20 cellular contexts compared by ENCODE assay signal in genomic region chr15:50744601-50745000, GRCh38. TPM values are rescaled to one million over a fixed set of nuclear protein-coding genes. Genes with fewer than 3 reads are reported as not detected.
A peak's percentile ranks its signal among the peaks of the same experiment; 100 is the strongest.
DNase-seq lines count a peak whose midpoint lies in the region; ATAC-seq, FAIRE-seq and TF ChIP-seq lines count a peak whose summit lies in the region.
"Had no signal": no experiment of that assay in that cellular context is flagged by ENCODE, and none has a peak within 500 bp of the region (broad histone marks: within the 10 kb centered on the region; RNA-seq: fewer than 3 reads in every experiment).

No MANE protein-coding gene starts in this region.

- in situ Hi-C loops in IMR-90 (cut with MboI; ENCODE audit: low sequenced_read_pairs) (no loop called here), K562 (cut with MboI) (no loop called here)

- WGBS in IMR-90 (ENCODE audit: extremely low coverage in 2 of 2, insufficient read length in 1 of 2), 2 experiments = no CpG with 5 or more reads among the region's 1 CpG
- 100% methylated on average over 1 of the region's 1 CpG for WGBS in K562 (ENCODE audit: insufficient coverage, low coverage, missing lambda C conversion rate)

- H3K27ac Mint-ChIP-seq in endothelial cell (ENCODE audit: unreplicated experiment) = no peak overlapping the region
- H3K27ac Mint-ChIP-seq: CD4-positive, alpha-beta T cell; GM23338; T-cell had no signal

- H3K56ac ChIP-seq in IMR-90 (ENCODE audit: extremely low read depth, insufficient read depth, low read length) = no peak overlapping the region

- H3K14ac ChIP-seq in IMR-90 (replicated peaks; ENCODE audit: low read depth, low read length) = no peak overlapping the region

- H3K9me3 ChIP-seq in IMR-90 (ENCODE audit: control insufficient read depth, insufficient read depth, low read length) (no peaks in the 10 kb centered on the region), K562 (replicated peaks; ENCODE audit: control insufficient read depth, insufficient read depth, low read depth, low read length) (no peaks in the 10 kb centered on the region)
- H3K9me3 ChIP-seq: BE2C had no signal

- no peak overlapping the region for H3K27ac ChIP-seq in IMR-90 (ENCODE audit: insufficient read depth, low read length)
- no peak overlapping the region for H3K27ac ChIP-seq in K562 (ENCODE audit: extremely low read depth, low read depth, low read length)
- H3K27ac ChIP-seq: HL-60, SK-N-MC had no signal

- H3K4me3 ChIP-seq in IMR-90 (ENCODE audit: insufficient read depth, low read depth, low read length) (no peak overlapping the region), K562 (no peak overlapping the region), foreskin fibroblast (ENCODE audit: low read depth in 1 of 2, low read length in 2 of 2) (no peak overlapping the region)
- H3K4me3 ChIP-seq: GM23338, SK-N-MC had no signal

- intact Hi-C loops in IMR-90 (cut with micrococcal nuclease) (no loop called here), K562 (cut with micrococcal nuclease) (no loop called here), Right ventricle myocardium inferior (cut with DNase I) (no loop called here)

- H4K8ac ChIP-seq in IMR-90 (ENCODE audit: low read depth in 2 of 2, low read length in 2 of 2) = no peak overlapping the region

- H3K9me1 ChIP-seq in IMR-90 (ENCODE audit: insufficient read depth, low read length) (no peaks in the 10 kb centered on the region), K562 (ENCODE audit: control insufficient read depth, insufficient read depth, low read length) (no peaks in the 10 kb centered on the region)

- H2BK15ac ChIP-seq in IMR-90 (ENCODE audit: low read depth, low read length) = no peak overlapping the region

- no peak overlapping the region for H2AK9ac ChIP-seq in IMR-90 (replicated peaks; ENCODE audit: low read depth, low read length, poor library complexity)

- H3K36me3 ChIP-seq in IMR-90 (ENCODE audit: control insufficient read depth, insufficient read depth, low read length) = peaks cover 1% of the 10 kb centered on the region; the same call in 1 of the 2 replicates
- H3K36me3 ChIP-seq in K562 (ENCODE audit: control insufficient read depth, insufficient read depth, low read length) = peaks cover 24% of the 10 kb centered on the region; the same call in 1 of the 3 replicates

- no peak overlapping the region for H3K4me2 ChIP-seq in IMR-90 (ENCODE audit: low read depth, low read length)
- H3K4me2 ChIP-seq in K562 (ENCODE audit: insufficient read depth, low read length) = no peak overlapping the region
- H3K4me2 ChIP-seq: GM23338 had no signal

- H3K18ac ChIP-seq in IMR-90 (ENCODE audit: low read depth, low read length) = no peak overlapping the region

- H3K4me3 Mint-ChIP-seq in endothelial cell (ENCODE audit: unreplicated experiment) = no peak overlapping the region
- H3K4me3 Mint-ChIP-seq: CD4-positive, alpha-beta T cell; GM23338; T-cell had no signal

- CTCF ChIA-PET in IMR-90 (lab: Yijun Ruan, JAX) = no interaction called here
- CTCF ChIA-PET in K562 (lab: Yijun Ruan, JAX; ENCODE audit: low intra/inter-chr PET ratio) = no interaction called here

- POLR2A ChIA-PET in IMR-90 (lab: Charles Lee; ENCODE audit: unreplicated experiment) (no interaction called here), K562 (lab: Yijun Ruan, JAX) (interaction anchor here (0.6 to 2.0 kb wide), 3 partner anchors 14 to 125 kb away, joined by 3 to 6 read pairs (median 5); no protein-coding TSS in a partner anchor)

- H2BK5ac ChIP-seq in IMR-90 (ENCODE audit: low read depth, low read length, poor library complexity, severe bottlenecking) = no peak overlapping the region

- peaks cover 2% of the 10 kb centered on the region for H3K27me3 Mint-ChIP-seq in endothelial cell (ENCODE audit: unreplicated experiment)
- H3K27me3 Mint-ChIP-seq: CD4-positive, alpha-beta T cell; T-cell had no signal

- ATAC-seq in IMR-90 (ENCODE audit: low read depth) (no peak), K562 (no peak), GM19395 (IDR thresholded peaks at IDR 0.05; ENCODE audit: unreplicated experiment) (no peak), Right ventricle myocardium inferior (no peak), HG03439 (IDR thresholded peaks at IDR 0.05; ENCODE audit: unreplicated experiment) (no peak)
- ATAC-seq: GM23338, HCT116, T-cell had no signal

- no peaks in the 10 kb centered on the region; the same call in 1 of the 2 replicates for H3K4me1 ChIP-seq in IMR-90 (ENCODE audit: control insufficient read depth, insufficient read depth, low read length)
- no peaks in the 10 kb centered on the region for H3K4me1 ChIP-seq in K562 (replicated peaks in 1 of 2; ENCODE audit: control insufficient read depth in 2 of 2, insufficient read depth in 2 of 2, low read length in 2 of 2)
- H3K4me1 ChIP-seq: BE2C had no signal

- H3K36me3 Mint-ChIP-seq in endothelial cell (ENCODE audit: low read depth, unreplicated experiment) = peaks cover 8% of the 10 kb centered on the region

- no peaks in the 10 kb centered on the region for H4K20me1 ChIP-seq in IMR-90 (ENCODE audit: insufficient read depth, low read length)
- H4K20me1 ChIP-seq in K562 (replicated peaks; ENCODE audit: control insufficient read depth, insufficient read depth, low read length) = no peaks in the 10 kb centered on the region

- no peak overlapping the region for H2BK120ac ChIP-seq in IMR-90 (ENCODE audit: low read depth, low read length)

- H4K91ac ChIP-seq in IMR-90 (ENCODE audit: insufficient read depth, low read depth, low read length) = no peak overlapping the region

- H3K27me3 ChIP-seq in IMR-90 (ENCODE audit: control insufficient read depth, insufficient read depth, low read length) = no peaks in the 10 kb centered on the region
- no peaks in the 10 kb centered on the region for H3K27me3 ChIP-seq in K562 (ENCODE audit: control insufficient read depth in 2 of 2, insufficient read depth in 2 of 2, low read length in 2 of 2)
- H3K27me3 ChIP-seq: BE2C had no signal

- H3K23ac ChIP-seq in IMR-90 (ENCODE audit: low read depth, low read length) = no peak overlapping the region

- TF ChIP-seq CTCF in IMR-90 (conservative IDR thresholded peaks at IDR 0.05; ENCODE audit: low read depth, low read length) (no peak), K562 (IDR thresholded peaks at IDR 0.05 in 2 of 3, conservative IDR thresholded peaks at IDR 0.05 in 1 of 3; ENCODE audit: insufficient read depth in 2 of 3, low read depth in 1 of 3, low read length in 3 of 3) (no peak), foreskin fibroblast (IDR thresholded peaks at IDR 0.05; ENCODE audit: low read depth, low read length) (no peak), endothelial cell (IDR thresholded peaks at IDR 0.05; ENCODE audit: unreplicated experiment) (no peak)

- dilution Hi-C loops in IMR-90 (cut with HindIII; ENCODE audit: low sequenced_read_pairs, unreplicated experiment) = no loop called here

- no peaks in the 10 kb centered on the region for H3K4me1 Mint-ChIP-seq in endothelial cell (ENCODE audit: unreplicated experiment)
- H3K4me1 Mint-ChIP-seq: GM23338, T-cell had no signal

- no peak overlapping the region for H3K4ac ChIP-seq in IMR-90 (ENCODE audit: low read depth, low read length)

- peaks cover 3 to 9% of the 10 kb centered on the region in 2 experiments; a peak in 2 of 4 replicates for H3K79me1 ChIP-seq in IMR-90 (ENCODE audit: low read depth in 1 of 2, low read length in 2 of 2)

- no peak overlapping the region for H2AFZ ChIP-seq in IMR-90 (replicated peaks; ENCODE audit: low read length, poor library complexity)
- no peak overlapping the region for H2AFZ ChIP-seq in K562 (ENCODE audit: low read depth, low read length)
- H2AFZ ChIP-seq: GM23338 had no signal

- BruUV-seq in IMR-90 (replicated peaks; lab: Mats Ljungman, UMichigan) (no TSS peak), K562 (replicated peaks; lab: Mats Ljungman, UMichigan) (no TSS peak)

- no peak for TF ChIP-seq EP300 in K562 (IDR thresholded peaks at IDR 0.05; ENCODE audit: low read length)

- no peak overlapping the region for H2BK20ac ChIP-seq in IMR-90 (ENCODE audit: low read depth, low read length)

- TF ChIP-seq POLR2A in IMR-90 (IDR thresholded peaks at IDR 0.05; ENCODE audit: low read depth, low read length) (no peak), K562 (conservative IDR thresholded peaks at IDR 0.05) (no peak)

- DNase-seq in IMR-90 (peak; percentile 59), MV-4-11 (lab: John Stamatoyannopoulos, UW) (peak; percentile 19), K562 (ENCODE audit: extremely low read depth in 1 of 4, low spot score in 3 of 4) (no peak), foreskin fibroblast (peak; percentile 23 to 51), Right ventricle myocardium inferior (ENCODE audit: missing footprints) (no peak), endothelial cell (ENCODE audit: low spot score) (no peak)
- DNase-seq: BE2C; CD4-positive, alpha-beta T cell; EL; KBM-7; NCI-H187 treated with DMSO at 0.1 percent for 48 hours; NCI-H526 treated with DMSO at 0.1 percent for 48 hours; T-cell had no signal

- H3K9me3 Mint-ChIP-seq in endothelial cell (ENCODE audit: unreplicated experiment) = no peaks in the 10 kb centered on the region
- H3K9me3 Mint-ChIP-seq: CD4-positive, alpha-beta T cell; GM23338; T-cell had no signal

- H3K9ac ChIP-seq in IMR-90 (ENCODE audit: low read depth, low read length) (no peak overlapping the region), K562 (ENCODE audit: insufficient read depth in 1 of 2, low read depth in 2 of 2, low read length in 2 of 2) (no peak overlapping the region)

- no peak for TF ChIP-seq RAD21 in IMR-90 (IDR thresholded peaks at IDR 0.05; ENCODE audit: low read length)
- no peak for TF ChIP-seq RAD21 in K562 (CRISPR knock-in tag; conservative IDR thresholded peaks at IDR 0.05 in 1 of 2, IDR thresholded peaks at IDR 0.05 in 1 of 2)

- no peaks in the 10 kb centered on the region for H3K79me2 ChIP-seq in K562 (ENCODE audit: control insufficient read depth, insufficient read depth, low read length)

- no peak overlapping the region for H4K5ac ChIP-seq in IMR-90 (ENCODE audit: low read depth, low read length)

- no peak for FAIRE-seq in K562 (lab: Jason Lieb, UNC)
- FAIRE-seq: HTR-8/SVneo had no signal

- no peak overlapping the region for H2AK5ac ChIP-seq in IMR-90 (ENCODE audit: low read depth, low read length)

RNA-seq across cellular contexts. Expression of gene SPPL2A, which starts 20.9 kb away (rescaled TPM):
- total RNA-seq in IMR-90 (2012; rRNA removed) (53.8 and 82.5 TPM in 2 replicates), K562 (2014; rRNA removed) (29.1 and 32.2 TPM in 2 replicates), K562 (2014; rRNA removed; fragmentation: Illumina TruSeq; extraction: Trizol) (66.1 and 71.1 TPM in 2 replicates), K562 (2015; rRNA removed; fragmentation: Illumina TruSeq; extraction: Trizol) (35.7 and 41.8 TPM in 2 replicates), K562 (2021) (52.0 and 54.5 TPM in 2 replicates), Right ventricle myocardium inferior (94.5 TPM), endothelial cell (ENCODE audit: unreplicated experiment) (62.2 TPM)
- polyA plus RNA-seq in IMR-90 (2012; rRNA removed) (20.7 and 29.2 TPM in 2 replicates), K562 (2011; rRNA removed) (39.8 and 58.1 TPM in 2 replicates), K562 (2014; fragmentation: Illumina TruSeq; extraction: Trizol) (38.0 and 42.8 TPM in 2 replicates), K562 (2014; fragmentation: Nextera tagmentation; extraction: Ambion mirVana) (10 to 100 TPM in 1 of 2 experiments, 1 to 10 TPM in 1; 9.8 to 14.7 TPM), K562 (2014; rRNA removed) (40.0 and 47.3 TPM in 2 replicates)
- polyA plus RNA-seq in IMR-90 (2012; cell fraction: cytosol; rRNA removed) = 30.6 and 35.1 TPM in 2 replicates
- polyA plus RNA-seq in IMR-90 (2012; cell fraction: nucleus; rRNA removed; ENCODE audit: low replicate concordance) = 40.1 and 54.9 TPM in 2 replicates
- total RNA-seq in K562 (2011; cell fraction: chromatin; rRNA removed; ENCODE audit: low replicate concordance) = 80.4 and 149 TPM in 2 replicates
- total RNA-seq in K562 (2011; cell fraction: nucleolus; rRNA removed) = 38.4 and 42.5 TPM in 2 replicates
- total RNA-seq in K562 (2011; cell fraction: nucleoplasm; rRNA removed) = 78.7 and 84.5 TPM in 2 replicates
- polyA plus RNA-seq in K562 (2011; cell fraction: cytosol; rRNA removed) = 16.9 and 27.0 TPM in 2 replicates
- 75.8 and 76.8 TPM in 2 replicates for polyA plus RNA-seq in K562 (2011; cell fraction: nucleus; rRNA removed)
- 30.7 and 45.2 TPM in 2 replicates for polyA plus RNA-seq in K562 (2012)
- polyA minus RNA-seq in K562 (2011; rRNA and poly(A)+ RNA removed) = 47.6 and 51.1 TPM in 2 replicates
- 11.4 and 25.4 TPM in 2 replicates for polyA minus RNA-seq in K562 (2011; cell fraction: cytosol; rRNA and poly(A)+ RNA removed)
- polyA minus RNA-seq in K562 (2011; cell fraction: nucleus; rRNA and poly(A)+ RNA removed) = 13.3 and 20.2 TPM in 2 replicates

RNA-seq across cellular contexts. Expression of gene TRPM7, which starts 58.0 kb away (rescaled TPM):
- 27.8 and 49.4 TPM in 2 replicates for total RNA-seq in IMR-90 (2012; rRNA removed)
- polyA plus RNA-seq in IMR-90 (2012; rRNA removed) = 6.9 and 10.6 TPM in 2 replicates
- 0.86 and 1.2 TPM in 2 replicates for polyA plus RNA-seq in IMR-90 (2012; cell fraction: cytosol; rRNA removed)
- polyA plus RNA-seq in IMR-90 (2012; cell fraction: nucleus; rRNA removed; ENCODE audit: low replicate concordance) = 2.1 and 18.4 TPM in 2 replicates
- 70.2 and 297 TPM in 2 replicates for total RNA-seq in K562 (2011; cell fraction: chromatin; rRNA removed; ENCODE audit: low replicate concordance)
- total RNA-seq in K562 (2011; cell fraction: nucleolus; rRNA removed) = 31.9 and 53.4 TPM in 2 replicates
- total RNA-seq in K562 (2011; cell fraction: nucleoplasm; rRNA removed) = 107 and 147 TPM in 2 replicates
- 23.3 and 26.9 TPM in 2 replicates for total RNA-seq in K562 (2014; rRNA removed)
- total RNA-seq in K562 (2014; rRNA removed; fragmentation: Illumina TruSeq; extraction: Trizol) = 59.2 and 61.9 TPM in 2 replicates
- 47.8 and 52.6 TPM in 2 replicates for total RNA-seq in K562 (2015; rRNA removed; fragmentation: Illumina TruSeq; extraction: Trizol)
- 34.0 and 35.3 TPM in 2 replicates for total RNA-seq in K562 (2021)
- 26.1 and 36.6 TPM in 2 replicates for polyA plus RNA-seq in K562 (2011; rRNA removed)
- polyA plus RNA-seq in K562 (2011; cell fraction: cytosol; rRNA removed) = 3.6 and 9.5 TPM in 2 replicates
- 24.5 and 31.6 TPM in 2 replicates for polyA plus RNA-seq in K562 (2011; cell fraction: nucleus; rRNA removed)
- polyA plus RNA-seq in K562 (2012) = 19.4 and 25.9 TPM in 2 replicates
- 26.2 and 31.5 TPM in 2 replicates for polyA plus RNA-seq in K562 (2014; fragmentation: Illumina TruSeq; extraction: Trizol)
- 10 to 100 TPM; 12.3 to 12.9 TPM for polyA plus RNA-seq in K562 (2014; fragmentation: Nextera tagmentation; extraction: Ambion mirVana)
- 24.4 and 25.8 TPM in 2 replicates for polyA plus RNA-seq in K562 (2014; rRNA removed)
- polyA minus RNA-seq in K562 (2011; rRNA and poly(A)+ RNA removed) = 87.7 and 94.0 TPM in 2 replicates
- 23.7 and 25.3 TPM in 2 replicates for polyA minus RNA-seq in K562 (2011; cell fraction: cytosol; rRNA and poly(A)+ RNA removed)
- 44.8 and 76.4 TPM in 2 replicates for polyA minus RNA-seq in K562 (2011; cell fraction: nucleus; rRNA and poly(A)+ RNA removed)
- total RNA-seq in Right ventricle myocardium inferior = 28.5 TPM
- total RNA-seq in endothelial cell (ENCODE audit: unreplicated experiment) = 22.6 TPM

Comparison
In these comparisons a context has a peak if more than half of its experiments do, and no peak if none do; other contexts are left out.
1. DNase-seq: peak in IMR-90 (single experiment), MV-4-11 (single experiment) and foreskin fibroblast (2 of 2); none in K562 (0 of 4), Right ventricle myocardium inferior (single experiment) and endothelial cell (single experiment).